ENCODE assay signal across 26 cellular contexts in the genomic region with DNA sequence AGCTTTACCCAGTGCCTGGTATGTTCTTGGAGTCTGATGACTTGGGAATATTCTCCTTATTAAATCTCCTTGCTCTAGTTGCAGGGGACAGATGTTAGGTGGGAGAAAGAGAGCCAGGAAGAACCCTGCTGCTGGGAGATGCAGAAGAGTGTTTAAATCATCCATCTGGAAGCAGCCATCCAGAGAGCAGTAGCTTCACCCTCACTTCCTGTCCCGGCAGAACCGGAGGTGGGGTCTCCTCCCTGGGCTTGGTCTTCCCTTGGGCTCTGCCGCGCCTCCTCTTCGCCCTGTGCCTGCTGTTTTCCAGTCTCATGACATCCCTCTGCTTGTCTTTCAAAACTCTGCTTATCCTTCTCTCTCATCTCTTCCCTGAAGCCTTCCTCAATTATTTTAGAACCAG. TPM values are rescaled to one million over a fixed set of nuclear protein-coding genes. Genes with fewer than 3 reads are reported as not detected.
DNase-seq lines count a peak whose midpoint lies in the region; ATAC-seq and TF ChIP-seq lines count a peak whose summit lies in the region.
"Had no signal": no experiment of that assay in that cellular context is flagged by ENCODE, and none has a peak within 500 bp of the region (broad histone marks: within the 10 kb centered on the region; RNA-seq: fewer than 3 reads in every experiment).

No MANE protein-coding gene starts in this region.

- intact Hi-C loops in left cardiac atrium (cut with DNase I) (no loop called here), MCF 10A (cut with micrococcal nuclease) (no loop called here)

- H2BK12ac ChIP-seq in H9 (ENCODE audit: insufficient read length, low read depth, low read length), result no peak overlapping the region

- no peak overlapping the region for H3K9ac ChIP-seq in H9 (ENCODE audit: extremely low read depth, insufficient read length, low read length)
- no peak overlapping the region for H3K9ac ChIP-seq in endodermal cell (ENCODE audit: extremely low read depth, low read length, poor library complexity, severe bottlenecking)
- no peak overlapping the region for H3K9ac ChIP-seq in parathyroid adenoma

- no peak overlapping the region for H3K18ac ChIP-seq in H9 (ENCODE audit: insufficient read length, low read depth, low read length)

- no peak overlapping the region for H2BK120ac ChIP-seq in H9 (ENCODE audit: low read depth, low read length, poor library complexity, severe bottlenecking)

- H3K36me3 Mint-ChIP-seq in H9 (ENCODE audit: insufficient read depth in 1 of 3, low read depth in 3 of 3), result peaks cover 3 to 6% (median 5%) of the 10 kb centered on the region in 3 experiments; a peak in 5 of 7 replicates
- peaks cover 39% of the 10 kb centered on the region for H3K36me3 Mint-ChIP-seq in endodermal cell (ENCODE audit: low read depth)
- H3K36me3 Mint-ChIP-seq in MCF 10A (ENCODE audit: insufficient read depth, unreplicated experiment), result no peaks in the 10 kb centered on the region

- H3K9me3 ChIP-seq in right atrium auricular region (no peaks in the 10 kb centered on the region), H9 (ENCODE audit: control insufficient read depth, low read depth, low read length) (no peaks in the 10 kb centered on the region), endodermal cell (ENCODE audit: control insufficient read depth, low read length) (no peaks in the 10 kb centered on the region), parathyroid adenoma (ENCODE audit: control insufficient read depth, low read length) (no peaks in the 10 kb centered on the region)
- H3K9me3 ChIP-seq: BE2C, Peyer's patch had no signal

- TF ChIP-seq CTCF in right atrium auricular region (IDR thresholded peaks at IDR 0.05), result no peak
- no peak for TF ChIP-seq CTCF in H9 (conservative IDR thresholded peaks at IDR 0.05)
- no peak for TF ChIP-seq CTCF in endodermal cell (conservative IDR thresholded peaks at IDR 0.05)
- TF ChIP-seq CTCF in parathyroid adenoma (IDR thresholded peaks at IDR 0.05), result no peak
- TF ChIP-seq CTCF in MCF 10A (IDR thresholded peaks at IDR 0.05; ENCODE audit: unreplicated experiment), result no peak

- H3K27ac ChIP-seq in right atrium auricular region (peak overlapping the region; percentile 46 to 85), H9 (ENCODE audit: insufficient read length, low read depth, low read length) (no peak overlapping the region), endodermal cell (ENCODE audit: low read depth, low read length) (no peak overlapping the region), parathyroid adenoma (no peak overlapping the region)
- H3K27ac ChIP-seq: Peyer's patch had no signal

- H3K23me2 ChIP-seq in H9 (ENCODE audit: insufficient read length, low read depth, low read length, poor library complexity, severe bottlenecking), result no peaks in the 10 kb centered on the region

- H3K27me3 ChIP-seq in right atrium auricular region (no peaks in the 10 kb centered on the region), H9 (ENCODE audit: insufficient read depth, low read length) (no peaks in the 10 kb centered on the region), endodermal cell (ENCODE audit: control insufficient read depth, insufficient read depth, low read length, poor library complexity, severe bottlenecking) (no peaks in the 10 kb centered on the region), parathyroid adenoma (ENCODE audit: control insufficient read depth, insufficient read depth, low read length) (no peaks in the 10 kb centered on the region)
- H3K27me3 ChIP-seq: Peyer's patch had no signal

- no peak overlapping the region for H4K91ac ChIP-seq in H9 (ENCODE audit: insufficient read length, low read depth, low read length)

- H3K27ac Mint-ChIP-seq in H9 (peak overlapping the region in 1 of 3 experiments; percentile 14; a peak in 1 of 7 replicates), endodermal cell (peak overlapping the region; percentile 11), MCF 10A (ENCODE audit: low read depth, unreplicated experiment) (no peak overlapping the region)
- H3K27ac Mint-ChIP-seq: CD4-positive, alpha-beta T cell; HFFc6 had no signal

- H3K79me1 ChIP-seq in H9 (ENCODE audit: insufficient read depth, low read depth, low read length, poor library complexity, severe bottlenecking), result no peaks in the 10 kb centered on the region

- no peak overlapping the region for H3K14ac ChIP-seq in H9 (ENCODE audit: insufficient read depth, low read length)

- H3K4me1 ChIP-seq in right atrium auricular region (peaks cover 0 to 29% of the 10 kb centered on the region in 2 donors), H9 (ENCODE audit: insufficient read depth, low read length) (peaks cover 3% of the 10 kb centered on the region), endodermal cell (ENCODE audit: control insufficient read depth, insufficient read depth, low read length) (peaks cover 2% of the 10 kb centered on the region), parathyroid adenoma (peaks cover under 1% of the 10 kb centered on the region)
- H3K4me1 ChIP-seq: BE2C, Peyer's patch had no signal

- H3K9me3 Mint-ChIP-seq in H9 (no peaks in the 10 kb centered on the region), endodermal cell (no peaks in the 10 kb centered on the region), MCF 10A (ENCODE audit: unreplicated experiment) (no peaks in the 10 kb centered on the region)
- H3K9me3 Mint-ChIP-seq: CD4-positive, alpha-beta T cell; HFFc6 had no signal

- no peaks in the 10 kb centered on the region for H3K27me3 Mint-ChIP-seq in H9 (ENCODE audit: low read depth)
- H3K27me3 Mint-ChIP-seq in endodermal cell (ENCODE audit: insufficient read depth), result no peaks in the 10 kb centered on the region
- H3K27me3 Mint-ChIP-seq in MCF 10A (ENCODE audit: insufficient read depth, unreplicated experiment), result peaks cover 19% of the 10 kb centered on the region

- H3K4me1 Mint-ChIP-seq in H9, result peaks cover 19 to 27% of the 10 kb centered on the region in 2 experiments
- peaks cover 38% of the 10 kb centered on the region for H3K4me1 Mint-ChIP-seq in endodermal cell
- peaks cover 10% of the 10 kb centered on the region for H3K4me1 Mint-ChIP-seq in MCF 10A (ENCODE audit: insufficient read depth, unreplicated experiment)

- H3K4me3 Mint-ChIP-seq in H9, result no peak overlapping the region
- H3K4me3 Mint-ChIP-seq in endodermal cell, result no peak overlapping the region
- H3K4me3 Mint-ChIP-seq in MCF 10A (ENCODE audit: unreplicated experiment), result no peak overlapping the region
- H3K4me3 Mint-ChIP-seq: CD4-positive, alpha-beta T cell; HFFc6 had no signal

- no peak overlapping the region for H4K8ac ChIP-seq in H9 (replicated peaks; ENCODE audit: insufficient read length, low read depth, low read length)

- H3K4ac ChIP-seq in H9 (ENCODE audit: low read depth, low read length), result no peak overlapping the region

- H4K5ac ChIP-seq in H9 (ENCODE audit: insufficient read length, low read depth, low read length), result no peak overlapping the region

- no CpG with 5 or more reads among the region's 5 CpGs for WGBS in H9 (ENCODE audit: extremely low coverage, insufficient read length, low lambda C conversion rate)
- 87 to 91% methylated on average over 5 of the region's 5 CpGs for WGBS in endodermal cell (ENCODE audit: insufficient coverage in 1 of 2, insufficient read length in 1 of 2), 2 experiments

- H3T11ph ChIP-seq in H9 (ENCODE audit: low read length), result no peak overlapping the region

- H2BK5ac ChIP-seq in H9 (ENCODE audit: insufficient read length, low read length), result no peak overlapping the region

- no peak for ATAC-seq in left cardiac atrium
- ATAC-seq: HepG2, K562 had no signal

- H3K4me2 ChIP-seq in H9 (ENCODE audit: insufficient read depth, insufficient read length, low read length) (no peak overlapping the region), parathyroid adenoma (ENCODE audit: low read length) (peak overlapping the region; percentile 37)

- POLR2A ChIA-PET in MCF 10A (lab: Yijun Ruan, JAX), result interaction anchor here (0.9 kb wide), 1 partner anchor 12 kb away, joined by 4 read pairs; no protein-coding TSS in a partner anchor

- no peak overlapping the region for H2BK15ac ChIP-seq in H9 (ENCODE audit: low read depth, low read length)

- H2AFZ ChIP-seq in H9 (ENCODE audit: low read length) (no peak overlapping the region), parathyroid adenoma (no peak overlapping the region)

- H3K79me2 ChIP-seq in H9 (ENCODE audit: insufficient read depth, low read length) (no peaks in the 10 kb centered on the region), parathyroid adenoma (peaks cover 19% of the 10 kb centered on the region)

- H3K36me3 ChIP-seq in right atrium auricular region (no peaks in the 10 kb centered on the region), endodermal cell (ENCODE audit: control insufficient read depth, insufficient read depth, low read length) (peaks cover 12% of the 10 kb centered on the region), parathyroid adenoma (ENCODE audit: control insufficient read depth, insufficient read depth, low read length) (no peaks in the 10 kb centered on the region)
- H3K36me3 ChIP-seq: BE2C, Peyer's patch had no signal

- H3K4me3 ChIP-seq in right atrium auricular region (no peak overlapping the region), endodermal cell (ENCODE audit: low read length) (no peak overlapping the region), parathyroid adenoma (ENCODE audit: low read depth, low read length) (no peak overlapping the region)
- H3K4me3 ChIP-seq: K562, Peyer's patch had no signal

- no TSS peak for BruUV-seq in MCF 10A (replicated peaks; lab: Mats Ljungman, UMichigan)

- H3K56ac ChIP-seq in H9 (ENCODE audit: insufficient read length, low read depth, low read length), result no peak overlapping the region

- CTCF ChIA-PET in MCF 10A (lab: Yijun Ruan, JAX), result interaction anchor here (0.9 kb wide), 2 partner anchors 8 to 72 kb away, joined by 3 to 4 read pairs; no protein-coding TSS in a partner anchor

- H2BK20ac ChIP-seq in H9 (ENCODE audit: low read depth, low read length, poor library complexity, severe bottlenecking), result no peak overlapping the region

- no peak overlapping the region for H2AK5ac ChIP-seq in H9 (ENCODE audit: insufficient read length, low read length)

- H3K23ac ChIP-seq in H9 (ENCODE audit: insufficient read length, low read depth, low read length), result no peak overlapping the region

- DNase-seq in right atrium auricular region (ENCODE audit: low spot score) (no peak), left cardiac atrium (no peak), H9 (peak; percentile 32), endodermal cell (peak; percentile 49), DMS53 (lab: John Stamatoyannopoulos, UW) (no peak), HPDE6-E6E7 (ENCODE audit: extremely low spot score) (no peak), MCF 10A (ENCODE audit: unreplicated experiment) (no peak)
- DNase-seq: BE2C; CD4-positive, alpha-beta T cell; COR-L47; DMS153; EL; GF-D8; H7; HFFc6; NCI-H1092; NCI-H1436; NCI-H187 treated with DMSO at 0.1 percent for 48 hours; NCI-H2107; NCI-H226; NCI-H510A treated with DMSO at 0.1 percent for 48 hours; NCI-H774; Peyer's patch had no signal

- H4K20me1 ChIP-seq in H9 (ENCODE audit: control insufficient read depth, insufficient read depth, insufficient read length), result no peaks in the 10 kb centered on the region

RNA-seq across cellular contexts. Expression of gene B4GALNT3, which starts 15.5 kb away (rescaled TPM):
- total RNA-seq in right atrium auricular region (10 to 100 TPM; 19.3 to 29.0 TPM), left cardiac atrium (10 to 100 TPM; 20.9 to 22.1 TPM), H9 (2021) (22.1 and 23.3 TPM in 2 replicates), endodermal cell (100 to 1,000 TPM in 1 of 2 donors, 10 to 100 TPM in 1; 61.5 to 155 TPM), MCF 10A (2022) (0.68 and 0.76 TPM in 2 replicates)
- polyA plus RNA-seq in endodermal cell (2013, experiment 1 of 2), result 13.3 TPM
- 15.9 TPM for polyA plus RNA-seq in endodermal cell (2013, experiment 2 of 2)
- total RNA-seq: HFFc6 had no signal

Comparison
In these comparisons a context has a peak if more than half of its experiments do, and no peak if none do; other contexts are left out.
1. DNase-seq: peak in H9 (single experiment) and endodermal cell (single experiment); none in right atrium auricular region (single experiment), left cardiac atrium (single experiment), DMS53 (single experiment), HPDE6-E6E7 (single experiment) and MCF 10A (single experiment).
2. H3K27ac ChIP-seq: peak in right atrium auricular region (2 of 2); none in H9 (single experiment), endodermal cell (single experiment) and parathyroid adenoma (single experiment).
3. RNA of gene B4GALNT3, which starts 15.5 kb away (total RNA-seq): 61.5 to 155 TPM in endodermal cell, 19.3 to 29.0 TPM in right atrium auricular region, 22.1 to 23.3 TPM in H9 and 20.9 to 22.1 TPM in left cardiac atrium; 0.68 to 0.76 TPM in MCF 10A; every median in the first group is over 10 times any median in the second.